Comparison of ENCODE assay signal across 12 cellular contexts in genomic region chr3:16887130-16887529, GRCh38. TPM values are rescaled to one million over a fixed set of nuclear protein-coding genes. Genes with fewer than 3 reads are reported as not detected.
DNase-seq lines count a peak whose midpoint lies in the region; ATAC-seq and TF ChIP-seq lines count a peak whose summit lies in the region.
"Had no signal": no experiment of that assay in that cellular context is flagged by ENCODE, and none has a peak within 500 bp of the region (broad histone marks: within the 10 kb centered on the region; RNA-seq: fewer than 3 reads in every experiment).

No MANE protein-coding gene starts in this region.

- H3F3A ChIP-seq in neural progenitor cell (ENCODE audit: low read depth), result peaks cover 48% of the 10 kb centered on the region

- H3K4me3 ChIP-seq in neural progenitor cell, result no peak overlapping the region
- H3K4me3 ChIP-seq in thyroid gland (replicated peaks in 1 of 3), result no peak overlapping the region
- H3K4me3 ChIP-seq: SK-N-MC had no signal

- no peak for TF ChIP-seq POLR2A in erythroblast (IDR thresholded peaks at IDR 0.05; ENCODE audit: low read length)
- no peak for TF ChIP-seq POLR2A in thyroid gland (IDR thresholded peaks at IDR 0.05)

- H3K9ac ChIP-seq in neural progenitor cell, result no peak overlapping the region

- no peaks in the 10 kb centered on the region for H3K27me3 Mint-ChIP-seq in activated CD4-positive, alpha-beta T cell treated with anti-CD3 and anti-CD28 coated beads for 36 hours
- H3K27me3 Mint-ChIP-seq in IgD-negative memory B cell, result no peaks in the 10 kb centered on the region
- H3K27me3 Mint-ChIP-seq in brain, result no peaks in the 10 kb centered on the region
- H3K27me3 Mint-ChIP-seq in neural progenitor cell (ENCODE audit: insufficient read depth, low read depth), result peaks cover 2% of the 10 kb centered on the region

- peak overlapping the region; percentile 93 for H3K4me3 Mint-ChIP-seq in activated CD4-positive, alpha-beta T cell treated with anti-CD3 and anti-CD28 coated beads for 36 hours
- H3K4me3 Mint-ChIP-seq in IgD-negative memory B cell, result peak overlapping the region; percentile 91 to 98 (median 95)
- peak overlapping the region; percentile 94 to 98 (median 96) for H3K4me3 Mint-ChIP-seq in brain
- H3K4me3 Mint-ChIP-seq in neural progenitor cell, result peak overlapping the region; percentile 61

- peak overlapping the region; percentile 98 for H3K27ac Mint-ChIP-seq in activated CD4-positive, alpha-beta T cell treated with anti-CD3 and anti-CD28 coated beads for 36 hours
- peak overlapping the region; percentile 42 to 97 (median 94) for H3K27ac Mint-ChIP-seq in IgD-negative memory B cell
- peak overlapping the region in 4 of 5 experiments; percentile 4 to 99 (median 98) for H3K27ac Mint-ChIP-seq in brain
- no peak overlapping the region for H3K27ac Mint-ChIP-seq in neural progenitor cell

- H3K27ac ChIP-seq in neural progenitor cell (no peak overlapping the region), thyroid gland (no peak overlapping the region)
- H3K27ac ChIP-seq: SK-N-MC had no signal

- 91 to 96% methylated on average over 1 of the region's 1 CpG for WGBS in thyroid gland, 2 donors

- CTCF ChIA-PET in activated CD4-positive, alpha-beta T cell treated with anti-CD3 and anti-CD28 coated beads for 36 hours (lab: Charles Lee), result interaction anchor here (0.7 to 4.1 kb wide), 8 partner anchors 9 to 290 kb away, joined by 3 to 13 read pairs (median 4); no protein-coding TSS in a partner anchor

- no peak for DNase-seq in activated CD4-positive, alpha-beta T cell treated with anti-CD3 and anti-CD28 coated beads for 36 hours
- DNase-seq in activated CD4-positive, alpha-beta T cell treated with anti-CD3 and anti-CD28 coated beads for 1 hour, result no peak
- DNase-seq in neural progenitor cell (ENCODE audit: low spot score) (no peak), erythroblast (lab: John Stamatoyannopoulos, UW) (no peak), medulla oblongata (ENCODE audit: extremely low spot score) (no peak), thyroid gland (no peak)
- DNase-seq: DMS79 treated with DMSO at 0.1 percent for 48 hours; effector CD8-positive, alpha-beta T cell; substantia nigra had no signal

- H3K4me1 ChIP-seq in neural progenitor cell, result peaks cover 49% of the 10 kb centered on the region
- peaks cover 4 to 6% of the 10 kb centered on the region in 2 donors for H3K4me1 ChIP-seq in thyroid gland

- no peaks in the 10 kb centered on the region for H3K9me3 ChIP-seq in neural progenitor cell (ENCODE audit: low read depth)
- no peaks in the 10 kb centered on the region for H3K9me3 ChIP-seq in thyroid gland

- H2AFZ ChIP-seq in neural progenitor cell (replicated peaks), result no peak overlapping the region

- no peaks in the 10 kb centered on the region for H3K9me3 Mint-ChIP-seq in activated CD4-positive, alpha-beta T cell treated with anti-CD3 and anti-CD28 coated beads for 36 hours (ENCODE audit: low read depth)
- H3K9me3 Mint-ChIP-seq in IgD-negative memory B cell (no peaks in the 10 kb centered on the region), brain (no peaks in the 10 kb centered on the region), neural progenitor cell (no peaks in the 10 kb centered on the region)

- H3K4me1 Mint-ChIP-seq in activated CD4-positive, alpha-beta T cell treated with anti-CD3 and anti-CD28 coated beads for 36 hours, result peaks cover 49% of the 10 kb centered on the region
- H3K4me1 Mint-ChIP-seq in IgD-negative memory B cell (peaks cover 53 to 66% (median 60%) of the 10 kb centered on the region in 3 donors), brain (peaks cover 82% of the 10 kb centered on the region), neural progenitor cell (peaks cover 30% of the 10 kb centered on the region)

- H3K36me3 Mint-ChIP-seq in activated CD4-positive, alpha-beta T cell treated with anti-CD3 and anti-CD28 coated beads for 36 hours (ENCODE audit: low read depth), result no peaks in the 10 kb centered on the region
- H3K36me3 Mint-ChIP-seq in IgD-negative memory B cell (peaks cover 2% of the 10 kb centered on the region), brain (no peaks in the 10 kb centered on the region), neural progenitor cell (no peaks in the 10 kb centered on the region)

- peaks cover 70% of the 10 kb centered on the region for H3K79me2 ChIP-seq in neural progenitor cell (ENCODE audit: low read depth)

- H3K4me2 ChIP-seq in neural progenitor cell, result peak overlapping the region; percentile 12

- H3K27me3 ChIP-seq in neural progenitor cell, result no peaks in the 10 kb centered on the region
- no peaks in the 10 kb centered on the region for H3K27me3 ChIP-seq in thyroid gland

- TF ChIP-seq CTCF in brain (conservative IDR thresholded peaks at IDR 0.05) (no peak), neural progenitor cell (IDR thresholded peaks at IDR 0.05) (no peak), thyroid gland (IDR thresholded peaks at IDR 0.05) (no peak)

- peaks cover 16% of the 10 kb centered on the region for H4K20me1 ChIP-seq in neural progenitor cell (ENCODE audit: low read depth)

- POLR2A ChIA-PET in activated CD4-positive, alpha-beta T cell treated with anti-CD3 and anti-CD28 coated beads for 36 hours (lab: Charles Lee), result no interaction called here

- no peak for ATAC-seq in activated CD4-positive, alpha-beta T cell treated with anti-CD3 and anti-CD28 coated beads for 36 hours

- intact Hi-C loops in activated CD4-positive, alpha-beta T cell treated with anti-CD3 and anti-CD28 coated beads for 36 hours (cut with DNase I, micrococcal nuclease), result loop anchor here (5.0 to 10.0 kb wide), 4 partner anchors 145 to 622 kb away; partner anchors contain the start of genes DPH3 (in 1 of the 2) and OXNAD1 (in 1 of the 2)
- intact Hi-C loops in thyroid gland (cut with DNase I), result no loop called here

- H3K36me3 ChIP-seq in neural progenitor cell (no peaks in the 10 kb centered on the region), thyroid gland (no peaks in the 10 kb centered on the region)

RNA-seq across cellular contexts. Expression of gene PLCL2, which starts 2.4 kb away (rescaled TPM):
- total RNA-seq in activated CD4-positive, alpha-beta T cell treated with anti-CD3 and anti-CD28 coated beads for 36 hours, result 10 to 100 TPM; 12.5 to 15.0 TPM
- polyA plus RNA-seq in IgD-negative memory B cell (43.4 TPM), brain (ENCODE audit: insufficient read depth, low read depth, low replicate concordance) (6.3 TPM)
- total RNA-seq in neural progenitor cell (ENCODE audit: low replicate concordance) (23.7 and 26.4 TPM in 2 replicates), thyroid gland (10 to 100 TPM in 2 of 4 donors, 1 to 10 TPM in 2; 6.3 to 15.3 (median 9.3) TPM)
